1 cellular context compared by ENCODE assay signal in the genomic region with DNA sequence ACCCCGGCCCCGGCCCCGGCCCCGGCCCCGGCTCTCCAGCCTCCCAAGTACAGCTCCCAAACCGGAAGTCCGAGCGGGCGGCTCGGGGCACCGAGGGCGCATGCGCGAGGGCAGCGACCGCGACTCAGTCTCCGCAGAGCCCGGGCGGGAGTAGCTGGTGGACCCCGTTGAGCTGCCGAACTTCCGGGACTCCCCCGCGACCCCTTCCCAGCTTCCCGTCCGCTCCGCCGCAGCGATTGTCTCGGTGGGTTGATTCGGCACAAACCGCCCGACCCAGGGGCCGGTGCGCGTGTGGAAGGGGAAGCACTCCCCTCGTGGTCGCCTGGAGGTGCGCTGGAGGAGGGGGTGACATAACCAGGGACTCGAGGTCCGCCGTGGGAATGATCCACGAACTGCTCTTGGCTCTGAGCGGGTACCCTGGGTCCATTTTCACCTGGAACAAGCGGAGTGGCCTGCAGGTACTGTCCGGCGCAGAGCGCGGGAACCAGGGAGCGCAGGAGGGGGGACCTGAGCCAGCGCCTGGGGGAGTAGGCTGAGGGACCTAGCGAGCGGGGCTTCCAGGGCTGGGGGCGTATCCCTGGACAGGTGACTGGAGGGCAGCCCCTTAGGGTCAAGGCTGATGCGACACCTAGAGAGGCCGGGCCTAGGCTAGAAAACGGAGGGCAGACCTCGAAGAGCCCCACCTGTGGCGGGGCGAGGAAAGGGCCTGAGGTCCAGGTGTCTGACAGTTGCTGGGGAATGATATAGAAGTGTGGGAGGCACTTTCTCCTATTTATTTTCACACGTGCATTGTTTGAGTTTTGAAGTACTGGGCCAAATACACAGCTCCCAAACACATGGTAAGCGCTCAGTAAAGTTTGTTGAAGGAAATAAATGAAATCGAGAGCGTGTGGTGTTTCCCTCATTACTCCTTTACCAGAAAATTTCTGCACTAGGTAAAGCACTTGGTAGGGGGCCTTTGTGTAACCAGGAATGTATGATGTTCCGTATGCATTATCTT.
TF ChIP-seq lines count a peak whose summit lies in the region.

A gene with protein sequence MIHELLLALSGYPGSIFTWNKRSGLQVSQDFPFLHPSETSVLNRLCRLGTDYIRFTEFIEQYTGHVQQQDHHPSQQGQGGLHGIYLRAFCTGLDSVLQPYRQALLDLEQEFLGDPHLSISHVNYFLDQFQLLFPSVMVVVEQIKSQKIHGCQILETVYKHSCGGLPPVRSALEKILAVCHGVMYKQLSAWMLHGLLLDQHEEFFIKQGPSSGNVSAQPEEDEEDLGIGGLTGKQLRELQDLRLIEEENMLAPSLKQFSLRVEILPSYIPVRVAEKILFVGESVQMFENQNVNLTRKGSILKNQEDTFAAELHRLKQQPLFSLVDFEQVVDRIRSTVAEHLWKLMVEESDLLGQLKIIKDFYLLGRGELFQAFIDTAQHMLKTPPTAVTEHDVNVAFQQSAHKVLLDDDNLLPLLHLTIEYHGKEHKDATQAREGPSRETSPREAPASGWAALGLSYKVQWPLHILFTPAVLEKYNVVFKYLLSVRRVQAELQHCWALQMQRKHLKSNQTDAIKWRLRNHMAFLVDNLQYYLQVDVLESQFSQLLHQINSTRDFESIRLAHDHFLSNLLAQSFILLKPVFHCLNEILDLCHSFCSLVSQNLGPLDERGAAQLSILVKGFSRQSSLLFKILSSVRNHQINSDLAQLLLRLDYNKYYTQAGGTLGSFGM (plus strand): TSS at position 127 of the 1,000 bp plus-strand sequence. CDS start 254 bp downstream, at position 381.
A gene (minus strand): TSS at position 69 of the 1,000 bp plus-strand sequence. CDS start 1,130 bp downstream, outside the sequence.

TF ChIP-seq in HepG2, 621 proteins besides CTCF, POLR2A, EP300 and RAD21 (continued from another document and continues in another):
- TF ChIP-seq ZNF33B (CRISPR knock-in tag; IDR thresholded peaks at IDR 0.05) = peak; percentile 81; the same call in 1 of the 2 replicates
- TF ChIP-seq ZFP82 (CRISPR knock-in tag; IDR thresholded peaks at IDR 0.05; ENCODE audit: borderline replicate concordance) = peak; percentile 88; the same call in 1 of the 2 replicates
- TF ChIP-seq, protein P1, sequence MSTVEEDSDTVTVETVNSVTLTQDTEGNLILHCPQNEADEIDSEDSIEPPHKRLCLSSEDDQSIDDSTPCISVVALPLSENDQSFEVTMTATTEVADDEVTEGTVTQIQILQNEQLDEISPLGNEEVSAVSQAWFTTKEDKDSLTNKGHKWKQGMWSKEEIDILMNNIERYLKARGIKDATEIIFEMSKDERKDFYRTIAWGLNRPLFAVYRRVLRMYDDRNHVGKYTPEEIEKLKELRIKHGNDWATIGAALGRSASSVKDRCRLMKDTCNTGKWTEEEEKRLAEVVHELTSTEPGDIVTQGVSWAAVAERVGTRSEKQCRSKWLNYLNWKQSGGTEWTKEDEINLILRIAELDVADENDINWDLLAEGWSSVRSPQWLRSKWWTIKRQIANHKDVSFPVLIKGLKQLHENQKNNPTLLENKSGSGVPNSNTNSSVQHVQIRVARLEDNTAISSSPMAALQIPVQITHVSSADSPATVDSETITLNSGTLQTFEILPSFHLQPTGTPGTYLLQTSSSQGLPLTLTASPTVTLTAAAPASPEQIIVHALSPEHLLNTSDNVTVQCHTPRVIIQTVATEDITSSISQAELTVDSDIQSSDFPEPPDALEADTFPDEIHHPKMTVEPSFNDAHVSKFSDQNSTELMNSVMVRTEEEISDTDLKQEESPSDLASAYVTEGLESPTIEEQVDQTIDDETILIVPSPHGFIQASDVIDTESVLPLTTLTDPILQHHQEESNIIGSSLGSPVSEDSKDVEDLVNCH (CRISPR knock-in tag; IDR thresholded peaks at IDR 0.05) = no peak
- TF ChIP-seq NFIC (IDR thresholded peaks at IDR 0.05; ENCODE audit: low read length) = no peak
- TF ChIP-seq, protein P2, sequence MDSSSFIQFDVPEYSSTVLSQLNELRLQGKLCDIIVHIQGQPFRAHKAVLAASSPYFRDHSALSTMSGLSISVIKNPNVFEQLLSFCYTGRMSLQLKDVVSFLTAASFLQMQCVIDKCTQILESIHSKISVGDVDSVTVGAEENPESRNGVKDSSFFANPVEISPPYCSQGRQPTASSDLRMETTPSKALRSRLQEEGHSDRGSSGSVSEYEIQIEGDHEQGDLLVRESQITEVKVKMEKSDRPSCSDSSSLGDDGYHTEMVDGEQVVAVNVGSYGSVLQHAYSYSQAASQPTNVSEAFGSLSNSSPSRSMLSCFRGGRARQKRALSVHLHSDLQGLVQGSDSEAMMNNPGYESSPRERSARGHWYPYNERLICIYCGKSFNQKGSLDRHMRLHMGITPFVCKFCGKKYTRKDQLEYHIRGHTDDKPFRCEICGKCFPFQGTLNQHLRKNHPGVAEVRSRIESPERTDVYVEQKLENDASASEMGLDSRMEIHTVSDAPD (CRISPR knock-in tag; IDR thresholded peaks at IDR 0.05) = no peak
- TF ChIP-seq PTBP1 (IDR thresholded peaks at IDR 0.05; ENCODE audit: low read depth, low read length, poor library complexity, severe bottlenecking) = no peak
- TF ChIP-seq, protein P3, sequence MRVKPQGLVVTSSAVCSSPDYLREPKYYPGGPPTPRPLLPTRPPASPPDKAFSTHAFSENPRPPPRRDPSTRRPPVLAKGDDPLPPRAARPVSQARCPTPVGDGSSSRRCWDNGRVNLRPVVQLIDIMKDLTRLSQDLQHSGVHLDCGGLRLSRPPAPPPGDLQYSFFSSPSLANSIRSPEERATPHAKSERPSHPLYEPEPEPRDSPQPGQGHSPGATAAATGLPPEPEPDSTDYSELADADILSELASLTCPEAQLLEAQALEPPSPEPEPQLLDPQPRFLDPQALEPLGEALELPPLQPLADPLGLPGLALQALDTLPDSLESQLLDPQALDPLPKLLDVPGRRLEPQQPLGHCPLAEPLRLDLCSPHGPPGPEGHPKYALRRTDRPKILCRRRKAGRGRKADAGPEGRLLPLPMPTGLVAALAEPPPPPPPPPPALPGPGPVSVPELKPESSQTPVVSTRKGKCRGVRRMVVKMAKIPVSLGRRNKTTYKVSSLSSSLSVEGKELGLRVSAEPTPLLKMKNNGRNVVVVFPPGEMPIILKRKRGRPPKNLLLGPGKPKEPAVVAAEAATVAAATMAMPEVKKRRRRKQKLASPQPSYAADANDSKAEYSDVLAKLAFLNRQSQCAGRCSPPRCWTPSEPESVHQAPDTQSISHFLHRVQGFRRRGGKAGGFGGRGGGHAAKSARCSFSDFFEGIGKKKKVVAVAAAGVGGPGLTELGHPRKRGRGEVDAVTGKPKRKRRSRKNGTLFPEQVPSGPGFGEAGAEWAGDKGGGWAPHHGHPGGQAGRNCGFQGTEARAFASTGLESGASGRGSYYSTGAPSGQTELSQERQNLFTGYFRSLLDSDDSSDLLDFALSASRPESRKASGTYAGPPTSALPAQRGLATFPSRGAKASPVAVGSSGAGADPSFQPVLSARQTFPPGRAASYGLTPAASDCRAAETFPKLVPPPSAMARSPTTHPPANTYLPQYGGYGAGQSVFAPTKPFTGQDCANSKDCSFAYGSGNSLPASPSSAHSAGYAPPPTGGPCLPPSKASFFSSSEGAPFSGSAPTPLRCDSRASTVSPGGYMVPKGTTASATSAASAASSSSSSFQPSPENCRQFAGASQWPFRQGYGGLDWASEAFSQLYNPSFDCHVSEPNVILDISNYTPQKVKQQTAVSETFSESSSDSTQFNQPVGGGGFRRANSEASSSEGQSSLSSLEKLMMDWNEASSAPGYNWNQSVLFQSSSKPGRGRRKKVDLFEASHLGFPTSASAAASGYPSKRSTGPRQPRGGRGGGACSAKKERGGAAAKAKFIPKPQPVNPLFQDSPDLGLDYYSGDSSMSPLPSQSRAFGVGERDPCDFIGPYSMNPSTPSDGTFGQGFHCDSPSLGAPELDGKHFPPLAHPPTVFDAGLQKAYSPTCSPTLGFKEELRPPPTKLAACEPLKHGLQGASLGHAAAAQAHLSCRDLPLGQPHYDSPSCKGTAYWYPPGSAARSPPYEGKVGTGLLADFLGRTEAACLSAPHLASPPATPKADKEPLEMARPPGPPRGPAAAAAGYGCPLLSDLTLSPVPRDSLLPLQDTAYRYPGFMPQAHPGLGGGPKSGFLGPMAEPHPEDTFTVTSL (CRISPR knock-in tag; IDR thresholded peaks at IDR 0.05; ENCODE audit: borderline replicate concordance) = 0 out of 2 replicates have a peak, but pooled peaks have one; percentile 34
- TF ChIP-seq, protein P4, sequence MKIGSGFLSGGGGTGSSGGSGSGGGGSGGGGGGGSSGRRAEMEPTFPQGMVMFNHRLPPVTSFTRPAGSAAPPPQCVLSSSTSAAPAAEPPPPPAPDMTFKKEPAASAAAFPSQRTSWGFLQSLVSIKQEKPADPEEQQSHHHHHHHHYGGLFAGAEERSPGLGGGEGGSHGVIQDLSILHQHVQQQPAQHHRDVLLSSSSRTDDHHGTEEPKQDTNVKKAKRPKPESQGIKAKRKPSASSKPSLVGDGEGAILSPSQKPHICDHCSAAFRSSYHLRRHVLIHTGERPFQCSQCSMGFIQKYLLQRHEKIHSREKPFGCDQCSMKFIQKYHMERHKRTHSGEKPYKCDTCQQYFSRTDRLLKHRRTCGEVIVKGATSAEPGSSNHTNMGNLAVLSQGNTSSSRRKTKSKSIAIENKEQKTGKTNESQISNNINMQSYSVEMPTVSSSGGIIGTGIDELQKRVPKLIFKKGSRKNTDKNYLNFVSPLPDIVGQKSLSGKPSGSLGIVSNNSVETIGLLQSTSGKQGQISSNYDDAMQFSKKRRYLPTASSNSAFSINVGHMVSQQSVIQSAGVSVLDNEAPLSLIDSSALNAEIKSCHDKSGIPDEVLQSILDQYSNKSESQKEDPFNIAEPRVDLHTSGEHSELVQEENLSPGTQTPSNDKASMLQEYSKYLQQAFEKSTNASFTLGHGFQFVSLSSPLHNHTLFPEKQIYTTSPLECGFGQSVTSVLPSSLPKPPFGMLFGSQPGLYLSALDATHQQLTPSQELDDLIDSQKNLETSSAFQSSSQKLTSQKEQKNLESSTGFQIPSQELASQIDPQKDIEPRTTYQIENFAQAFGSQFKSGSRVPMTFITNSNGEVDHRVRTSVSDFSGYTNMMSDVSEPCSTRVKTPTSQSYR (CRISPR knock-in tag; IDR thresholded peaks at IDR 0.05; ENCODE audit: borderline replicate concordance) = no peak
- TF ChIP-seq KDM4B (CRISPR knock-in tag; IDR thresholded peaks at IDR 0.05) = no peak
- TF ChIP-seq ZC3H4 (CRISPR knock-in tag; IDR thresholded peaks at IDR 0.05; ENCODE audit: borderline replicate concordance) = 0 out of 2 replicates have a peak, but pooled peaks have one; percentile 45
- TF ChIP-seq, protein P5, sequence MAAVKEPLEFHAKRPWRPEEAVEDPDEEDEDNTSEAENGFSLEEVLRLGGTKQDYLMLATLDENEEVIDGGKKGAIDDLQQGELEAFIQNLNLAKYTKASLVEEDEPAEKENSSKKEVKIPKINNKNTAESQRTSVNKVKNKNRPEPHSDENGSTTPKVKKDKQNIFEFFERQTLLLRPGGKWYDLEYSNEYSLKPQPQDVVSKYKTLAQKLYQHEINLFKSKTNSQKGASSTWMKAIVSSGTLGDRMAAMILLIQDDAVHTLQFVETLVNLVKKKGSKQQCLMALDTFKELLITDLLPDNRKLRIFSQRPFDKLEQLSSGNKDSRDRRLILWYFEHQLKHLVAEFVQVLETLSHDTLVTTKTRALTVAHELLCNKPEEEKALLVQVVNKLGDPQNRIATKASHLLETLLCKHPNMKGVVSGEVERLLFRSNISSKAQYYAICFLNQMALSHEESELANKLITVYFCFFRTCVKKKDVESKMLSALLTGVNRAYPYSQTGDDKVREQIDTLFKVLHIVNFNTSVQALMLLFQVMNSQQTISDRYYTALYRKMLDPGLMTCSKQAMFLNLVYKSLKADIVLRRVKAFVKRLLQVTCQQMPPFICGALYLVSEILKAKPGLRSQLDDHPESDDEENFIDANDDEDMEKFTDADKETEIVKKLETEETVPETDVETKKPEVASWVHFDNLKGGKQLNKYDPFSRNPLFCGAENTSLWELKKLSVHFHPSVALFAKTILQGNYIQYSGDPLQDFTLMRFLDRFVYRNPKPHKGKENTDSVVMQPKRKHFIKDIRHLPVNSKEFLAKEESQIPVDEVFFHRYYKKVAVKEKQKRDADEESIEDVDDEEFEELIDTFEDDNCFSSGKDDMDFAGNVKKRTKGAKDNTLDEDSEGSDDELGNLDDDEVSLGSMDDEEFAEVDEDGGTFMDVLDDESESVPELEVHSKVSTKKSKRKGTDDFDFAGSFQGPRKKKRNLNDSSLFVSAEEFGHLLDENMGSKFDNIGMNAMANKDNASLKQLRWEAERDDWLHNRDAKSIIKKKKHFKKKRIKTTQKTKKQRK (IDR thresholded peaks at IDR 0.05; ENCODE audit: low read length) = no peak
- no peak for TF ChIP-seq SOX6 (IDR thresholded peaks at IDR 0.05)
- peak; percentile 42; the same call in 1 of the 2 replicates for TF ChIP-seq SOX6 (CRISPR knock-in tag; IDR thresholded peaks at IDR 0.05)
- no peak for TF ChIP-seq ZNF484 (CRISPR knock-in tag; IDR thresholded peaks at IDR 0.05; ENCODE audit: borderline replicate concordance, low read depth)
- peak; percentile 77; the same call in 1 of the 2 replicates for TF ChIP-seq TBX3 (IDR thresholded peaks at IDR 0.05; ENCODE audit: borderline replicate concordance)
- TF ChIP-seq, protein P6, sequence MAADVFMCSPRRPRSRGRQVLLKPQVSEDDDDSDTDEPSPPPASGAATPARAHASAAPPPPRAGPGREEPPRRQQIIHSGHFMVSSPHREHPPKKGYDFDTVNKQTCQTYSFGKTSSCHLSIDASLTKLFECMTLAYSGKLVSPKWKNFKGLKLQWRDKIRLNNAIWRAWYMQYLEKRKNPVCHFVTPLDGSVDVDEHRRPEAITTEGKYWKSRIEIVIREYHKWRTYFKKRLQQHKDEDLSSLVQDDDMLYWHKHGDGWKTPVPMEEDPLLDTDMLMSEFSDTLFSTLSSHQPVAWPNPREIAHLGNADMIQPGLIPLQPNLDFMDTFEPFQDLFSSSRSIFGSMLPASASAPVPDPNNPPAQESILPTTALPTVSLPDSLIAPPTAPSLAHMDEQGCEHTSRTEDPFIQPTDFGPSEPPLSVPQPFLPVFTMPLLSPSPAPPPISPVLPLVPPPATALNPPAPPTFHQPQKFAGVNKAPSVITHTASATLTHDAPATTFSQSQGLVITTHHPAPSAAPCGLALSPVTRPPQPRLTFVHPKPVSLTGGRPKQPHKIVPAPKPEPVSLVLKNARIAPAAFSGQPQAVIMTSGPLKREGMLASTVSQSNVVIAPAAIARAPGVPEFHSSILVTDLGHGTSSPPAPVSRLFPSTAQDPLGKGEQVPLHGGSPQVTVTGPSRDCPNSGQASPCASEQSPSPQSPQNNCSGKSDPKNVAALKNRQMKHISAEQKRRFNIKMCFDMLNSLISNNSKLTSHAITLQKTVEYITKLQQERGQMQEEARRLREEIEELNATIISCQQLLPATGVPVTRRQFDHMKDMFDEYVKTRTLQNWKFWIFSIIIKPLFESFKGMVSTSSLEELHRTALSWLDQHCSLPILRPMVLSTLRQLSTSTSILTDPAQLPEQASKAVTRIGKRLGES (CRISPR knock-in tag; IDR thresholded peaks at IDR 0.05; ENCODE audit: borderline replicate concordance) = no peak
- TF ChIP-seq, protein P7, sequence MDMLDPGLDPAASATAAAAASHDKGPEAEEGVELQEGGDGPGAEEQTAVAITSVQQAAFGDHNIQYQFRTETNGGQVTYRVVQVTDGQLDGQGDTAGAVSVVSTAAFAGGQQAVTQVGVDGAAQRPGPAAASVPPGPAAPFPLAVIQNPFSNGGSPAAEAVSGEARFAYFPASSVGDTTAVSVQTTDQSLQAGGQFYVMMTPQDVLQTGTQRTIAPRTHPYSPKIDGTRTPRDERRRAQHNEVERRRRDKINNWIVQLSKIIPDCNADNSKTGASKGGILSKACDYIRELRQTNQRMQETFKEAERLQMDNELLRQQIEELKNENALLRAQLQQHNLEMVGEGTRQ (IDR thresholded peaks at IDR 0.05; ENCODE audit: low read depth, low read length) = no peak
- TF ChIP-seq, protein P7 (CRISPR knock-in tag; IDR thresholded peaks at IDR 0.05; ENCODE audit: borderline replicate concordance) = peak; percentile 48; the same call in 1 of the 2 replicates
